ENCODE assay signal across 1 cellular context in genomic region chr4:26372525-26373172, GRCh38.
TF ChIP-seq lines count a peak whose summit lies in the region.

No MANE protein-coding gene starts in this region.

TF ChIP-seq in HepG2, 621 proteins besides CTCF, POLR2A, EP300 and RAD21 (continued from another document and continues in another):
- TF ChIP-seq ZNF503 (CRISPR knock-in tag; IDR thresholded peaks at IDR 0.05) (no peak), ZNF556 (CRISPR knock-in tag; IDR thresholded peaks at IDR 0.05; ENCODE audit: borderline replicate concordance) (0 out of 2 replicates have a peak, but pooled peaks have one; percentile 21), PTBP1 (IDR thresholded peaks at IDR 0.05; ENCODE audit: low read depth, low read length, poor library complexity, severe bottlenecking) (no peak), CENPX (CRISPR knock-in tag; IDR thresholded peaks at IDR 0.05) (no peak), ZNF777 (CRISPR knock-in tag; IDR thresholded peaks at IDR 0.05) (no peak), ZNF24 (IDR thresholded peaks at IDR 0.05) (no peak), ATF6 (CRISPR knock-in tag; conservative IDR thresholded peaks at IDR 0.05) (no peak), MZF1 (CRISPR knock-in tag; IDR thresholded peaks at IDR 0.05; ENCODE audit: borderline replicate concordance) (no peak), SP1 (IDR thresholded peaks at IDR 0.05) (no peak), SP1 (CRISPR knock-in tag; IDR thresholded peaks at IDR 0.05) (no peak), ZBTB1 (CRISPR knock-in tag; IDR thresholded peaks at IDR 0.05; ENCODE audit: borderline replicate concordance) (no peak), GFI1 (CRISPR knock-in tag; IDR thresholded peaks at IDR 0.05; ENCODE audit: borderline replicate concordance) (peak; percentile 98), ZNF251 (CRISPR knock-in tag; IDR thresholded peaks at IDR 0.05) (no peak), ESRRA (CRISPR knock-in tag; IDR thresholded peaks at IDR 0.05; ENCODE audit: low read depth) (no peak), ZNF121 (CRISPR knock-in tag; IDR thresholded peaks at IDR 0.05) (0 out of 2 replicates have a peak, but pooled peaks have one; percentile 35), ZNF510 (CRISPR knock-in tag; IDR thresholded peaks at IDR 0.05; ENCODE audit: low read depth) (no peak), CEBPG (CRISPR knock-in tag; IDR thresholded peaks at IDR 0.05) (peak; percentile 89), ZNF747 (CRISPR knock-in tag; IDR thresholded peaks at IDR 0.05; ENCODE audit: borderline replicate concordance) (no peak), FOXO4 (CRISPR knock-in tag; conservative IDR thresholded peaks at IDR 0.05) (no peak), SNAPC2 (CRISPR knock-in tag; IDR thresholded peaks at IDR 0.05) (no peak), ZNF614 (CRISPR knock-in tag; IDR thresholded peaks at IDR 0.05; ENCODE audit: borderline replicate concordance) (0 out of 2 replicates have a peak, but pooled peaks have one; percentile 25), FLYWCH1 (CRISPR knock-in tag; IDR thresholded peaks at IDR 0.05) (no peak), BORCS8-MEF2B (CRISPR knock-in tag; IDR thresholded peaks at IDR 0.05) (no peak), NR2F6 (IDR thresholded peaks at IDR 0.05) (no peak), NR2F6 (CRISPR knock-in tag; IDR thresholded peaks at IDR 0.05) (peak; percentile 13; the same call in 1 of the 2 replicates), NKX3-1 (CRISPR knock-in tag; IDR thresholded peaks at IDR 0.05) (no peak), ZSCAN30 (CRISPR knock-in tag; IDR thresholded peaks at IDR 0.05) (no peak), AHDC1 (CRISPR knock-in tag; IDR thresholded peaks at IDR 0.05; ENCODE audit: borderline replicate concordance) (peak; percentile 60; the same call in 1 of the 2 replicates), RFXAP (CRISPR knock-in tag; IDR thresholded peaks at IDR 0.05; ENCODE audit: borderline replicate concordance) (no peak), MAX (IDR thresholded peaks at IDR 0.05) (peak; percentile 46), GABPA (IDR thresholded peaks at IDR 0.05; ENCODE audit: low read depth, low read length) (no peak), GABPA (CRISPR knock-in tag; IDR thresholded peaks at IDR 0.05; ENCODE audit: low read depth) (no peak), E2F5 (CRISPR knock-in tag; conservative IDR thresholded peaks at IDR 0.05) (no peak), ZNF160 (CRISPR knock-in tag; IDR thresholded peaks at IDR 0.05) (no peak), ZNF710 (CRISPR knock-in tag; IDR thresholded peaks at IDR 0.05; ENCODE audit: borderline replicate concordance) (no peak), NFKBIZ (CRISPR knock-in tag; IDR thresholded peaks at IDR 0.05) (no peak), ZNF574 (CRISPR knock-in tag; IDR thresholded peaks at IDR 0.05) (no peak), ZNF616 (CRISPR knock-in tag; IDR thresholded peaks at IDR 0.05; ENCODE audit: low read depth) (no peak), ZSCAN21 (CRISPR knock-in tag; IDR thresholded peaks at IDR 0.05; ENCODE audit: borderline replicate concordance) (no peak), ZNF776 (CRISPR knock-in tag; IDR thresholded peaks at IDR 0.05) (no peak), ZSCAN29 (CRISPR knock-in tag; conservative IDR thresholded peaks at IDR 0.05) (no peak), PCBP2 (optimal IDR thresholded peaks at IDR 0.05; ENCODE audit: low read depth, low read length, poor library complexity, severe bottlenecking) (no peak), PLSCR1 (CRISPR knock-in tag; IDR thresholded peaks at IDR 0.05; ENCODE audit: borderline replicate concordance) (no peak), SRSF4 (IDR thresholded peaks at IDR 0.05; ENCODE audit: low read depth, low read length, poor library complexity, severe bottlenecking) (no peak), POGZ (CRISPR knock-in tag; IDR thresholded peaks at IDR 0.05) (peak; percentile 43; the same call in 1 of the 2 replicates), TFDP1 (CRISPR knock-in tag; IDR thresholded peaks at IDR 0.05; ENCODE audit: borderline replicate concordance) (no peak), SNAPC5 (CRISPR knock-in tag; IDR thresholded peaks at IDR 0.05; ENCODE audit: borderline replicate concordance) (no peak)
